Comparison of ENCODE assay signal across 14 cellular contexts in the genomic region with DNA sequence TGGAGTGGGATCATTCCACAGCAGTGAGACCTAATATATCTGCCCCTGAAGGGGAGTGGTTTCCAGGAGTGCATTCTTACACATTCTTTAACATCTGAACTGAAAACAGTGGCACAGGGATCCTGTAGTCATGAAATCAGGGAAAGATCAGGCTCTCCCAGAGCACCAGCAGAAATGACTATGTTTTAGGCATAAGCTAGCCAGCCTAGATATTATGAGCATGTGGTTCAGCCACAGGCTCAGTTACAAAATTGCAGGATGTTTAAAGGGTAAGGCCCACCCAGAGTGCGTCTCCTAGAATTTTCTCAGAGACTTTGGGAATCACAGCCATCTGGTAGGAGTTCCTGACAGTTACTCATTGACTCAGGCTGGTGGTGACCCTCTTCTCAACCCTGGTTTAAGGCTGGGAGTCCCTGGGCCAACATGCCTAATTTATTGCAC. TPM values are rescaled to one million over a fixed set of nuclear protein-coding genes. Genes with fewer than 3 reads are reported as not detected.
A peak's percentile ranks its signal among the peaks of the same experiment; 100 is the strongest.
DNase-seq lines count a peak whose midpoint lies in the region; ATAC-seq and TF ChIP-seq lines count a peak whose summit lies in the region.
"Had no signal": no experiment of that assay in that cellular context is flagged by ENCODE, and none has a peak within 500 bp of the region (broad histone marks: within the 10 kb centered on the region; RNA-seq: fewer than 3 reads in every experiment).

No MANE protein-coding gene starts in this region.

- peaks cover 95% of the 10 kb centered on the region for H3K4me1 ChIP-seq in adipocyte (ENCODE audit: control insufficient read depth, insufficient read depth, low read length)
- peaks cover 75% of the 10 kb centered on the region for H3K4me1 ChIP-seq in skeletal muscle satellite cell (ENCODE audit: control insufficient read depth, insufficient read depth, low read length)
- H3K4me1 ChIP-seq in testis: peaks cover 31% of the 10 kb centered on the region

- intact Hi-C loops in testis (cut with DNase I; ENCODE audit: low total_unique reads): loop anchor here (10.0 kb wide), 1 partner anchor 65 kb away; no protein-coding TSS in a partner anchor

- no peak overlapping the region for H3K4me3 ChIP-seq in adipocyte (ENCODE audit: low read length)
- no peak overlapping the region for H3K4me3 ChIP-seq in skeletal muscle satellite cell (ENCODE audit: low read length)
- no peak overlapping the region for H3K4me3 ChIP-seq in testis

- peak overlapping the region; percentile 78 for H3K9ac ChIP-seq in adipocyte (ENCODE audit: low read length)
- H3K9ac ChIP-seq in skeletal muscle satellite cell (ENCODE audit: low read depth, low read length): peak overlapping the region; percentile 21

- H3K27ac ChIP-seq in testis: no peak overlapping the region

- DNase-seq in GM04504 (ENCODE audit: low read depth): peak; percentile 90
- DNase-seq in adipocyte (ENCODE audit: low read depth): peak; percentile 68
- peak; percentile 20 for DNase-seq in glomerular visceral epithelial cell (ENCODE audit: extremely low spot score)
- no peak for DNase-seq in testis
- no peak for DNase-seq in stimulated activated CD4-positive, alpha-beta T cell treated with anti-CD3 and anti-CD28 coated beads, Interleukin-4, amount 100 ng/mL, for 1 hour
- DNase-seq in GM19240 (ENCODE audit: insufficient read length, low spot score): no peak
- DNase-seq: activated CD4-positive, alpha-beta T cell treated with anti-CD3 and anti-CD28 coated beads for 1 hour; activated T-cell treated with anti-CD3 and anti-CD28 coated beads, Interleukin-2, amount 50 U/mL, for 24 hours; CD4-positive, CD25-positive, alpha-beta regulatory T cell; mesendoderm; NCI-H1048; posterior cingulate gyrus had no signal

- H3K27me3 ChIP-seq in adipocyte (replicated peaks; ENCODE audit: control insufficient read depth, insufficient read depth, low read length) (no peaks in the 10 kb centered on the region), skeletal muscle satellite cell (ENCODE audit: control insufficient read depth, insufficient read depth, low read length) (no peaks in the 10 kb centered on the region), testis (no peaks in the 10 kb centered on the region)

- H3K9me3 ChIP-seq in adipocyte (ENCODE audit: control insufficient read depth, low read length) (no peaks in the 10 kb centered on the region), skeletal muscle satellite cell (replicated peaks; ENCODE audit: low read length) (no peaks in the 10 kb centered on the region), testis (no peaks in the 10 kb centered on the region)

- 58 to 75% methylated on average over 1 of the region's 1 CpG for WGBS in testis, 2 donors

- H3K36me3 ChIP-seq in adipocyte (ENCODE audit: control insufficient read depth, insufficient read depth, low read length, severe bottlenecking) (peaks cover 72% of the 10 kb centered on the region), skeletal muscle satellite cell (ENCODE audit: insufficient read depth, low read length) (peaks cover 95% of the 10 kb centered on the region), testis (ENCODE audit: low read depth, missing control alignments) (no peaks in the 10 kb centered on the region)

- TF ChIP-seq POLR2A in testis (IDR thresholded peaks at IDR 0.05): no peak

- ATAC-seq in HG03045 (IDR thresholded peaks at IDR 0.05; ENCODE audit: unreplicated experiment): no peak

- H3K4me2 ChIP-seq in skeletal muscle satellite cell (ENCODE audit: low read length): no peak overlapping the region

- TF ChIP-seq CTCF in testis (IDR thresholded peaks at IDR 0.05): no peak

RNA-seq across cellular contexts. Expression of a gene that starts 20.9 kb away (rescaled TPM):
- 667 and 754 TPM in 2 replicates for total RNA-seq in skeletal muscle satellite cell (2012; rRNA removed)
- total RNA-seq in testis: 10 to 100 TPM; 35.0 to 73.8 TPM
- polyA plus RNA-seq in testis (ENCODE audit: insufficient read depth, low read depth, low replicate concordance): 122 TPM
- polyA plus RNA-seq: CD4-positive, CD25-positive, alpha-beta regulatory T cell had no signal

Comparison
In these comparisons a context has a peak if more than half of its experiments do, and no peak if none do; other contexts are left out.
1. DNase-seq: peak in GM04504 (single experiment), adipocyte (single experiment) and glomerular visceral epithelial cell (single experiment); none in testis (single experiment), stimulated activated CD4-positive, alpha-beta T cell treated with anti-CD3 and anti-CD28 coated beads, Interleukin-4, amount 100 ng/mL, for 1 hour (single experiment) and GM19240 (single experiment).